15 cellular contexts compared by ENCODE assay signal in the genomic region with DNA sequence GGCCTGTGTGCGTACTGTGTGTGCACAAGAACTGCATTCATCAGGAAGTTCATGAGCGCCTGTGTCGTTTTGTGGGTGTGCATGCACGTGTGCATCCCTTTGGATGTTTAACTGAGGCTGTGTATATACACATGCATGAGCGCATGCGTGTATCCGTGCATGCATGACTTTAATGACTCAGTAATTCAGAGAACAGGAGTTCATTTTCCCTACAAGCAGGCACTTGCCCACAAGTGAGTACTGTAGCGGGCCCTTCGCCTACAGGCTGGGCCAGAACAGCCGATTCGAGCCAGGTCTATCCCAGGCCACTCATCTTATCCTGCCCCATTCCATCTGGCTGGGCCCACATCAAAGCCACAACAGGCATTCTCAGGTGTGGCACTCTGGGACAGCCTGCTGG. TPM values are rescaled to one million over a fixed set of nuclear protein-coding genes. Genes with fewer than 3 reads are reported as not detected.
A peak's percentile ranks its signal among the peaks of the same experiment; 100 is the strongest.
DNase-seq lines count a peak whose midpoint lies in the region; ATAC-seq and TF ChIP-seq lines count a peak whose summit lies in the region.
"Had no signal": no experiment of that assay in that cellular context is flagged by ENCODE, and none has a peak within 500 bp of the region (broad histone marks: within the 10 kb centered on the region; RNA-seq: fewer than 3 reads in every experiment).

No MANE protein-coding gene starts in this region.

- DNase-seq in NCI-H1694 (lab: John Stamatoyannopoulos, UW) (peak; percentile 64), Peyer's patch (peak in 2 of 3 donors; percentile 28 to 37), sigmoid colon (peak; percentile 18), NCI-H1930 (lab: John Stamatoyannopoulos, UW) (no peak), SIG-M5 (lab: John Stamatoyannopoulos, UW) (no peak)
- DNase-seq: AML-193; CD4-positive, CD25-positive, alpha-beta regulatory T cell; GF-D8; NCI-H510A; NCI-H82; SJCRH30 had no signal

- TF ChIP-seq EP300 in sigmoid colon (IDR thresholded peaks at IDR 0.05): no peak

- no peak for TF ChIP-seq POLR2A in Peyer's patch (IDR thresholded peaks at IDR 0.05)
- no peak for TF ChIP-seq POLR2A in sigmoid colon (IDR thresholded peaks at IDR 0.05)

- H3K36me3 ChIP-seq in Peyer's patch (no peaks in the 10 kb centered on the region), sigmoid colon (no peaks in the 10 kb centered on the region)
- H3K36me3 ChIP-seq: SJCRH30 had no signal

- intact Hi-C loops in sigmoid colon (cut with DNase I): no loop called here

- H3K4me1 ChIP-seq in Peyer's patch: peaks cover 0 to 58% (median 3%) of the 10 kb centered on the region in 4 donors
- no peaks in the 10 kb centered on the region for H3K4me1 ChIP-seq in sigmoid colon
- H3K4me1 ChIP-seq: SJCRH30 had no signal

- H3K4me3 ChIP-seq in Peyer's patch (no peak overlapping the region), sigmoid colon (no peak overlapping the region)
- H3K4me3 ChIP-seq: K562, SJCRH30 had no signal

- WGBS in sigmoid colon, 2 donors: 95 to 96% methylated on average over 11 of the region's 11 CpGs

- H3K27ac ChIP-seq in Peyer's patch (peak overlapping the region in 2 of 4 donors; percentile 78 to 82), sigmoid colon (no peak overlapping the region)
- H3K27ac ChIP-seq: HL-60, SJCRH30 had no signal

- ATAC-seq in esophagus mucosa: peak; percentile 96
- ATAC-seq in GM21786 (IDR thresholded peaks at IDR 0.05; ENCODE audit: unreplicated experiment): no peak
- ATAC-seq: K562 had no signal

- H3K27me3 ChIP-seq in Peyer's patch (no peaks in the 10 kb centered on the region), sigmoid colon (no peaks in the 10 kb centered on the region)

- TF ChIP-seq CTCF in Peyer's patch (IDR thresholded peaks at IDR 0.05): no peak
- TF ChIP-seq CTCF in sigmoid colon (IDR thresholded peaks at IDR 0.05): no peak

- H3K9me3 ChIP-seq in Peyer's patch (no peaks in the 10 kb centered on the region), sigmoid colon (no peaks in the 10 kb centered on the region)
- H3K9me3 ChIP-seq: SJCRH30 had no signal

RNA-seq across cellular contexts. Expression of a gene that starts 29.8 kb away (rescaled TPM):
- total RNA-seq in Peyer's patch (10 to 100 TPM; 15.7 to 99.6 (median 91.9) TPM), esophagus mucosa (21.2 TPM), sigmoid colon (1 to 10 TPM; 1.2 to 1.8 (median 1.4) TPM)
- polyA plus RNA-seq in sigmoid colon: 10 to 100 TPM; 16.8 to 39.6 (median 33.3) TPM

RNA-seq across cellular contexts. Expression of a gene that starts 43.6 kb away (rescaled TPM):
- total RNA-seq in Peyer's patch: 100 to 1,000 TPM in 1 of 4 donors, 10 to 100 TPM in 3; 61.1 to 101 (median 72.0) TPM
- 31.0 TPM for total RNA-seq in esophagus mucosa
- total RNA-seq in sigmoid colon: 10 to 100 TPM in 2 of 4 donors, 1 to 10 TPM in 2; 7.2 to 13.2 (median 9.0) TPM
- polyA plus RNA-seq in sigmoid colon: 10 to 100 TPM; 14.4 to 40.1 (median 17.8) TPM

Comparison
In these comparisons a context has a peak if more than half of its experiments do, and no peak if none do; other contexts are left out.
1. DNase-seq: peak in NCI-H1694 (single experiment), Peyer's patch (2 of 3) and sigmoid colon (single experiment); none in NCI-H1930 (0 of 2) and SIG-M5 (single experiment).